26 cellular contexts compared by ENCODE assay signal in the genomic region with DNA sequence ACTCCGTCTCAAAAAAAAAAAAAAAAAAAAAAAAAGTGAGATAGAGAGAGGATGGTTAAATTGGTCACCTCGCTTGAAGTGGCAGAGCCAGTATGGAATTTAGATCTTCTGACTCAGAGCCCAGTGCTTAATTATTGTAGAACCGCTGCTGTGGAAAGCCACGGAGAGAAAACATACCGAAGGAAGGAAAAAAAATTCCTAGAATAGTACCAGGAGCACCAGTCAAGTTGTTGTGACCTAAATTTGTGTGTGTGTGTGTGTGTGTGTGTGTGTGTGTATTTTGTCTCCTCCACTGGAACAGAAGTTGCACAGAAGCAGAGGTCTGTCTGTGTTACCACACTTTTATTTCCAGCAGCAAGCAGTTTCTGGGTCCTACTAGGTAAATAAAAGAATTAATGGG. TPM values are rescaled to one million over a fixed set of nuclear protein-coding genes. Genes with fewer than 3 reads are reported as not detected.
A peak's percentile ranks its signal among the peaks of the same experiment; 100 is the strongest.
DNase-seq lines count a peak whose midpoint lies in the region; ATAC-seq and TF ChIP-seq lines count a peak whose summit lies in the region.
"Had no signal": no experiment of that assay in that cellular context is flagged by ENCODE, and none has a peak within 500 bp of the region (broad histone marks: within the 10 kb centered on the region; RNA-seq: fewer than 3 reads in every experiment).

No MANE protein-coding gene starts in this region.

- no peak overlapping the region for H3K4ac ChIP-seq in trophoblast cell (ENCODE audit: low read depth, low read length)

- no peak overlapping the region for H3K23ac ChIP-seq in trophoblast cell (ENCODE audit: low read length)

- H3K9ac ChIP-seq in trophoblast cell (ENCODE audit: low read length), result no peak overlapping the region

- no peak overlapping the region for H4K8ac ChIP-seq in trophoblast cell (ENCODE audit: low read depth, low read length)

- H3K4me3 ChIP-seq in trophoblast cell (ENCODE audit: low read depth, low read length), result no peak overlapping the region
- no peak overlapping the region for H3K4me3 ChIP-seq in vagina
- H3K4me3 ChIP-seq: prostate gland, thoracic aorta had no signal

- no peak overlapping the region for H3K18ac ChIP-seq in trophoblast cell (ENCODE audit: low read length)

- H3K14ac ChIP-seq in trophoblast cell (ENCODE audit: low read length), result no peak overlapping the region

- no peak overlapping the region for H2BK12ac ChIP-seq in trophoblast cell (ENCODE audit: low read length)

- H2AK5ac ChIP-seq in trophoblast cell (ENCODE audit: low read length), result no peak overlapping the region

- no peak overlapping the region for H4K12ac ChIP-seq in trophoblast cell (ENCODE audit: low read depth, low read length)

- no peak overlapping the region for H3K4me2 ChIP-seq in trophoblast cell (ENCODE audit: low read length)

- H4K91ac ChIP-seq in trophoblast cell (ENCODE audit: low read depth, low read length), result no peak overlapping the region

- H2BK5ac ChIP-seq in trophoblast cell (ENCODE audit: low read depth, low read length, poor library complexity), result no peak overlapping the region

- no peaks in the 10 kb centered on the region for H3K79me2 ChIP-seq in trophoblast cell (ENCODE audit: control insufficient read depth, insufficient read depth, low read length, poor library complexity)

- H3K4me1 ChIP-seq in trophoblast cell (ENCODE audit: control insufficient read depth in 1 of 2, insufficient read depth in 2 of 2, low read length in 2 of 2) (no peaks in the 10 kb centered on the region), vagina (no peaks in the 10 kb centered on the region)
- H3K4me1 ChIP-seq: prostate gland had no signal

- H3K36me3 ChIP-seq in trophoblast cell (ENCODE audit: control insufficient read depth in 1 of 2, insufficient read depth in 2 of 2, low read length in 2 of 2) (no peaks in the 10 kb centered on the region), vagina (no peaks in the 10 kb centered on the region)
- H3K36me3 ChIP-seq: neutrophil, prostate gland, thoracic aorta had no signal

- H2BK120ac ChIP-seq in trophoblast cell (ENCODE audit: insufficient read depth, low read length, poor library complexity), result no peak overlapping the region

- intact Hi-C loops in left cardiac atrium (cut with DNase I) (no loop called here), vagina (cut with DNase I) (no loop called here)

- no peak for TF ChIP-seq CTCF in vagina (IDR thresholded peaks at IDR 0.05)

- TF ChIP-seq POLR2A in vagina (IDR thresholded peaks at IDR 0.05), result no peak

- H2AFZ ChIP-seq in trophoblast cell (ENCODE audit: insufficient read depth, low read length, poor library complexity), result no peak overlapping the region

- no peaks in the 10 kb centered on the region for H3K27me3 ChIP-seq in trophoblast cell (ENCODE audit: insufficient read depth, low read length)
- H3K27me3 ChIP-seq in vagina, result no peaks in the 10 kb centered on the region
- H3K27me3 ChIP-seq: neutrophil had no signal

- peak; percentile 37 for DNase-seq in DMS53 (lab: John Stamatoyannopoulos, UW)
- no peak for DNase-seq in DMS53 treated with DMSO at 0.1 percent for 48 hours (lab: John Stamatoyannopoulos, UW; ENCODE audit: unreplicated experiment)
- peak; percentile 22 for DNase-seq in M059J (ENCODE audit: low read depth)
- DNase-seq in fibroblast of peridontal ligament (ENCODE audit: extremely low read depth), result peak; percentile 32
- peak; percentile 77 to 93 for DNase-seq in trophoblast cell
- no peak for DNase-seq in left cardiac atrium
- no peak for DNase-seq in hippocampal formation (lab: John Stamatoyannopoulos, UW)
- no peak for DNase-seq in vagina (ENCODE audit: extremely low spot score in 2 of 2)
- DNase-seq: activated CD4-positive, alpha-beta T cell treated with anti-CD3 and anti-CD28 coated beads, Interleukin-2, amount 10 ng/mL, durations not matched to agents 24 days and 14 days; activated gamma-delta T cell treated with Interleukin-2 at 50 U/mL for 16 hours; activated naive CD8-positive, alpha-beta T cell treated with anti-CD3 and anti-CD28 coated beads, Interleukin-2, amount 50 U/mL, for 24 hours; activated T-cell treated with anti-CD3 and anti-CD28 coated beads, Interleukin-2, amount 50 U/mL, for 24 hours; CD8-positive, alpha-beta T cell; effector CD4-positive, alpha-beta T cell; NCI-H1092 treated with DMSO at 0.1 percent for 48 hours; NCI-H1930; NCI-H524 treated with DMSO at 0.1 percent for 48 hours; NK-92 treated with Interleukin-12 subunit alpha and Interleukin-12 subunit beta, amount 100 ng/mL, for 24 hours; stimulated activated naive CD4-positive, alpha-beta T cell treated with Interleukin-2 at 50 U/mL for 16 hours; SW 1271; T1000 had no signal

- no peaks in the 10 kb centered on the region for H3K79me1 ChIP-seq in trophoblast cell (ENCODE audit: low read length)

- no CpG with 5 or more reads among the region's 5 CpGs for WGBS in trophoblast cell (ENCODE audit: extremely low coverage, insufficient coverage, insufficient read length)

- ATAC-seq in left cardiac atrium, result no peak
- ATAC-seq: activated naive CD8-positive, alpha-beta T cell treated with anti-CD3 and anti-CD28 coated beads, Interleukin-2, amount 50 U/mL, for 24 hours; CD8-positive, alpha-beta T cell; Panc1 had no signal

- H3K9me3 ChIP-seq in trophoblast cell (ENCODE audit: insufficient read depth, low read depth, low read length) (no peaks in the 10 kb centered on the region), vagina (no peaks in the 10 kb centered on the region)
- H3K9me3 ChIP-seq: neutrophil, prostate gland, thoracic aorta had no signal

- H3K27ac ChIP-seq in trophoblast cell (ENCODE audit: low read depth, low read length) (no peak overlapping the region), vagina (no peak overlapping the region)
- H3K27ac ChIP-seq: 22Rv1, neutrophil, prostate gland, thoracic aorta had no signal

RNA-seq across cellular contexts. Expression of a gene that starts 10.6 kb away (rescaled TPM):
- total RNA-seq in M059J (2014; rRNA removed; shearing (Covaris generic)), result 42.4 and 45.4 TPM in 2 replicates
- 48.2 and 51.5 TPM in 2 replicates for polyA plus RNA-seq in trophoblast cell (2013)
- total RNA-seq in left cardiac atrium (10 to 100 TPM; 28.6 to 37.9 TPM), vagina (33.9 TPM)

RNA-seq across cellular contexts. Expression of a gene that starts 12.1 kb away (rescaled TPM):
- 170 and 171 TPM in 2 replicates for total RNA-seq in M059J (2014; rRNA removed; shearing (Covaris generic))
- 194 and 209 TPM in 2 replicates for polyA plus RNA-seq in trophoblast cell (2013)
- total RNA-seq in left cardiac atrium, result 100 to 1,000 TPM; 231 to 246 TPM
- 63.6 TPM for total RNA-seq in vagina

RNA-seq across cellular contexts. Expression of a gene that starts 40.6 kb away (rescaled TPM):
- total RNA-seq in M059J (2014; rRNA removed; shearing (Covaris generic)), result 360 and 365 TPM in 2 replicates
- 301 and 304 TPM in 2 replicates for polyA plus RNA-seq in trophoblast cell (2013)
- total RNA-seq in left cardiac atrium, result 10 to 100 TPM; 16.4 to 19.7 TPM
- total RNA-seq in vagina, result 48.1 TPM

Comparison
In these comparisons a context has a peak if more than half of its experiments do, and no peak if none do; other contexts are left out.
1. DNase-seq: peak in DMS53 (single experiment), M059J (single experiment), fibroblast of peridontal ligament (single experiment) and trophoblast cell (2 of 2); none in DMS53 treated with DMSO at 0.1 percent for 48 hours (single experiment), left cardiac atrium (single experiment), hippocampal formation (0 of 2) and vagina (0 of 2).